Comparison of ENCODE assay signal across 17 cellular contexts in genomic region chr2:48383055-48383454, GRCh38. TPM values are rescaled to one million over a fixed set of nuclear protein-coding genes. Genes with fewer than 3 reads are reported as not detected.
A peak's percentile ranks its signal among the peaks of the same experiment; 100 is the strongest.
DNase-seq lines count a peak whose midpoint lies in the region; TF ChIP-seq lines count a peak whose summit lies in the region.
"Had no signal": no experiment of that assay in that cellular context is flagged by ENCODE, and none has a peak within 500 bp of the region (broad histone marks: within the 10 kb centered on the region; RNA-seq: fewer than 3 reads in every experiment).

No MANE protein-coding gene starts in this region.

- no peak overlapping the region for H3K4me3 ChIP-seq in neural progenitor cell

- no peak overlapping the region for H3K4me2 ChIP-seq in neural progenitor cell

- H3K79me2 ChIP-seq in neural progenitor cell (ENCODE audit: low read depth), result no peaks in the 10 kb centered on the region

- no peaks in the 10 kb centered on the region for H3K4me1 ChIP-seq in neural progenitor cell

- no peak overlapping the region for H2AFZ ChIP-seq in neural progenitor cell (replicated peaks)

- TF ChIP-seq CTCF in neural progenitor cell (IDR thresholded peaks at IDR 0.05), result no peak

- H3K27me3 ChIP-seq in neural progenitor cell, result no peaks in the 10 kb centered on the region

- H3K27ac Mint-ChIP-seq in neural progenitor cell, result peak overlapping the region; percentile 7
- H3K27ac Mint-ChIP-seq: B cell; CD4-positive, CD25-positive, alpha-beta regulatory T cell had no signal

- H3K4me1 Mint-ChIP-seq in neural progenitor cell, result peaks cover 15% of the 10 kb centered on the region

- H3K4me3 Mint-ChIP-seq in neural progenitor cell, result no peak overlapping the region
- H3K4me3 Mint-ChIP-seq: B cell; CD4-positive, CD25-positive, alpha-beta regulatory T cell had no signal

- H3K27ac ChIP-seq in neural progenitor cell, result no peak overlapping the region

- H3K36me3 Mint-ChIP-seq in neural progenitor cell, result peaks cover 16% of the 10 kb centered on the region

- peaks cover 10% of the 10 kb centered on the region for H3F3A ChIP-seq in neural progenitor cell (ENCODE audit: low read depth)

- H3K9ac ChIP-seq in neural progenitor cell, result no peak overlapping the region

- H3K9me3 ChIP-seq in neural progenitor cell (ENCODE audit: low read depth), result no peaks in the 10 kb centered on the region

- DNase-seq in AML-193 (lab: John Stamatoyannopoulos, UW) (peak; percentile 48), KBM-7 (peak; percentile 52), NOMO-1 treated with DMSO at 0.1 percent for 48 hours (lab: John Stamatoyannopoulos, UW; ENCODE audit: unreplicated experiment) (peak; percentile 52), neural progenitor cell (ENCODE audit: low spot score) (no peak), HT-29 (ENCODE audit: low spot score) (no peak), NCI-H446 (lab: John Stamatoyannopoulos, UW) (no peak)
- DNase-seq in stimulated activated CD4-positive, alpha-beta T cell treated with anti-CD3 and anti-CD28 coated beads, Interleukin-4, amount 100 ng/mL, for 1 hour, result no peak
- DNase-seq: CD4-positive, CD25-positive, alpha-beta regulatory T cell; DMS79; MM.1S; NCI-H1694; NCI-H2081 treated with DMSO at 0.1 percent for 48 hours; NCI-H2171 treated with DMSO at 0.1 percent for 48 hours; NCI-H526 treated with DMSO at 0.1 percent for 48 hours; OCI-M1; T-helper 2 cell had no signal

- peaks cover 17% of the 10 kb centered on the region for H3K9me3 Mint-ChIP-seq in neural progenitor cell

- in situ Hi-C loops in KBM-7 (cut with MboI; ENCODE audit: low pct_unique_long_range_greater_than_20kb, low sequenced_read_pairs), result no loop called here

- H3K36me3 ChIP-seq in neural progenitor cell, result no peaks in the 10 kb centered on the region

- H3K27me3 Mint-ChIP-seq in neural progenitor cell (ENCODE audit: insufficient read depth, low read depth), result peaks cover 2% of the 10 kb centered on the region
- H3K27me3 Mint-ChIP-seq: B cell; CD4-positive, CD25-positive, alpha-beta regulatory T cell had no signal

- no peaks in the 10 kb centered on the region for H4K20me1 ChIP-seq in neural progenitor cell (ENCODE audit: low read depth)

RNA-seq across cellular contexts. Expression of gene PPP1R21, which starts 57.5 kb away (rescaled TPM):
- 14.1 and 29.1 TPM in 2 replicates for total RNA-seq in neural progenitor cell (ENCODE audit: low replicate concordance)
- total RNA-seq in HT-29 (2014; rRNA removed; shearing (Covaris generic)), result 3.8 and 5.3 TPM in 2 replicates

Comparison
In these comparisons a context has a peak if more than half of its experiments do, and no peak if none do; other contexts are left out.
1. DNase-seq: peak in AML-193 (2 of 2), KBM-7 (single experiment) and NOMO-1 treated with DMSO at 0.1 percent for 48 hours (single experiment); none in neural progenitor cell (single experiment), HT-29 (single experiment), stimulated activated CD4-positive, alpha-beta T cell treated with anti-CD3 and anti-CD28 coated beads, Interleukin-4, amount 100 ng/mL, for 1 hour (single experiment) and NCI-H446 (0 of 2).